Comparison of ENCODE assay signal across 26 cellular contexts in genomic region chr5:134920848-134921575, GRCh38. TPM values are rescaled to one million over a fixed set of nuclear protein-coding genes. Genes with fewer than 3 reads are reported as not detected.
A peak's percentile ranks its signal among the peaks of the same experiment; 100 is the strongest.
DNase-seq lines count a peak whose midpoint lies in the region; ATAC-seq and TF ChIP-seq lines count a peak whose summit lies in the region.
"Had no signal": no experiment of that assay in that cellular context is flagged by ENCODE, and none has a peak within 500 bp of the region (broad histone marks: within the 10 kb centered on the region; RNA-seq: fewer than 3 reads in every experiment).

No MANE protein-coding gene starts in this region.

- no peak for DNase-seq in activated CD4-positive, alpha-beta T cell treated with anti-CD3 and anti-CD28 coated beads for 36 hours
- DNase-seq in activated CD4-positive, alpha-beta T cell treated with anti-CD3 and anti-CD28 coated beads, Interleukin-2, amount 50 U/mL, for 48 hours, result no peak
- DNase-seq in DMS79 treated with DMSO at 0.1 percent for 48 hours (lab: John Stamatoyannopoulos, UW) (peak; percentile 49), osteoblast (ENCODE audit: insufficient read length, low spot score, missing footprints) (peak; percentile 15), retina (no peak), NCI-H774 (lab: John Stamatoyannopoulos, UW) (no peak)
- no peak for DNase-seq in activated T-helper 2 cell treated with anti-CD3 and anti-CD28 coated beads, Interferon-gamma antibody, Interleukin-2, Interleukin-4, amounts not matched to agents 10 μg/mL and 5 μg/mL and 100 μg/mL, durations not matched to agents 14 hours and 24 hours and 36 hours (ENCODE audit: low spot score)
- DNase-seq: activated naive CD8-positive, alpha-beta T cell treated with anti-CD3 and anti-CD28 coated beads, Interleukin-2, amount 10 ng/mL, durations not matched to agents 7 days and 5 days; CD4-positive, alpha-beta memory T cell; colonic mucosa; effector CD8-positive, alpha-beta T cell; hypothalamus; mammary epithelial cell; NCI-H1105; NCI-H2029; NCI-H526 treated with DMSO at 0.1 percent for 48 hours; ovary; SK-N-SH; stimulated activated naive CD4-positive, alpha-beta T cell had no signal

- H3K27ac ChIP-seq in osteoblast (ENCODE audit: low read depth, low read length), result peak overlapping the region; percentile 63
- H3K27ac ChIP-seq: colonic mucosa, epithelial cell of prostate, ovary, skin epidermis, thoracic aorta had no signal

- H3K9me3 ChIP-seq in osteoblast (ENCODE audit: low read depth, low read length), result no peaks in the 10 kb centered on the region
- H3K9me3 ChIP-seq: colonic mucosa, ovary, SK-N-SH, thoracic aorta had no signal

- H3K27me3 Mint-ChIP-seq in activated CD4-positive, alpha-beta T cell treated with anti-CD3 and anti-CD28 coated beads for 36 hours, result no peaks in the 10 kb centered on the region
- no peaks in the 10 kb centered on the region for H3K27me3 Mint-ChIP-seq in activated T-helper 2 cell treated with anti-CD3 and anti-CD28 coated beads, Interferon-gamma antibody, Interleukin-2, Interleukin-4, amounts not matched to agents 10 μg/mL and 5 μg/mL and 100 μg/mL, durations not matched to agents 14 hours and 24 hours and 36 hours (ENCODE audit: low read depth)
- H3K27me3 Mint-ChIP-seq: activated naive CD8-positive, alpha-beta T cell treated with anti-CD3 and anti-CD28 coated beads, Interleukin-2, amount 10 ng/mL, durations not matched to agents 7 days and 5 days; CD4-positive, alpha-beta memory T cell; natural killer cell treated with Interleukin-12 subunit alpha and Interleukin-12 subunit beta and Interleukin-15 and Interleukin-18, amount 100 ng/mL, for 72 hours had no signal

- no peak overlapping the region for H3K4me2 ChIP-seq in osteoblast (ENCODE audit: insufficient read depth, low read length)
- H3K4me2 ChIP-seq: SK-N-SH had no signal

- CTCF ChIA-PET in activated CD4-positive, alpha-beta T cell treated with anti-CD3 and anti-CD28 coated beads for 36 hours (lab: Charles Lee), result interaction anchor here (0.5 to 0.7 kb wide), 3 partner anchors 14 to 261 kb away, joined by 3 to 4 read pairs (median 3); no protein-coding TSS in a partner anchor

- POLR2A ChIA-PET in activated CD4-positive, alpha-beta T cell treated with anti-CD3 and anti-CD28 coated beads for 36 hours (lab: Charles Lee), result no interaction called here

- no peak for TF ChIP-seq CTCF in osteoblast (IDR thresholded peaks at IDR 0.05; ENCODE audit: extremely low read depth, low read depth, low read length)

- no peak overlapping the region for H2AFZ ChIP-seq in osteoblast (ENCODE audit: low read length)

- H3K27ac Mint-ChIP-seq in activated CD4-positive, alpha-beta T cell treated with anti-CD3 and anti-CD28 coated beads for 36 hours, result peak overlapping the region; percentile 83
- peak overlapping the region; percentile 77 for H3K27ac Mint-ChIP-seq in activated T-helper 2 cell treated with anti-CD3 and anti-CD28 coated beads, Interferon-gamma antibody, Interleukin-2, Interleukin-4, amounts not matched to agents 10 μg/mL and 5 μg/mL and 100 μg/mL, durations not matched to agents 14 hours and 24 hours and 36 hours
- H3K27ac Mint-ChIP-seq: activated naive CD8-positive, alpha-beta T cell treated with anti-CD3 and anti-CD28 coated beads, Interleukin-2, amount 10 ng/mL, durations not matched to agents 7 days and 5 days had no signal

- H3K9me3 Mint-ChIP-seq in activated CD4-positive, alpha-beta T cell treated with anti-CD3 and anti-CD28 coated beads for 36 hours (ENCODE audit: low read depth), result no peaks in the 10 kb centered on the region
- no peaks in the 10 kb centered on the region for H3K9me3 Mint-ChIP-seq in activated T-helper 2 cell treated with anti-CD3 and anti-CD28 coated beads, Interferon-gamma antibody, Interleukin-2, Interleukin-4, amounts not matched to agents 10 μg/mL and 5 μg/mL and 100 μg/mL, durations not matched to agents 14 hours and 24 hours and 36 hours
- H3K9me3 Mint-ChIP-seq: activated naive CD8-positive, alpha-beta T cell treated with anti-CD3 and anti-CD28 coated beads, Interleukin-2, amount 10 ng/mL, durations not matched to agents 7 days and 5 days; CD4-positive, alpha-beta memory T cell; natural killer cell treated with Interleukin-12 subunit alpha and Interleukin-12 subunit beta and Interleukin-15 and Interleukin-18, amount 100 ng/mL, for 72 hours had no signal

- no peaks in the 10 kb centered on the region for H3K36me3 ChIP-seq in osteoblast (ENCODE audit: insufficient read depth, low read length)
- H3K36me3 ChIP-seq: colonic mucosa, ovary had no signal

- H3K27me3 ChIP-seq in osteoblast (ENCODE audit: insufficient read depth, low read length), result no peaks in the 10 kb centered on the region
- H3K27me3 ChIP-seq: colonic mucosa, ovary had no signal

- ATAC-seq in activated CD4-positive, alpha-beta T cell treated with anti-CD3 and anti-CD28 coated beads for 36 hours, result no peak
- no peak for ATAC-seq in GM21717 (IDR thresholded peaks at IDR 0.05; ENCODE audit: unreplicated experiment)
- ATAC-seq: natural killer cell treated with Interleukin-12 subunit alpha and Interleukin-12 subunit beta and Interleukin-15 and Interleukin-18, amount 100 ng/mL, for 72 hours; Right ventricle myocardium inferior had no signal

- H4K20me1 ChIP-seq in osteoblast (ENCODE audit: insufficient read depth, low read length), result no peaks in the 10 kb centered on the region

- intact Hi-C loops in activated CD4-positive, alpha-beta T cell treated with anti-CD3 and anti-CD28 coated beads for 36 hours (cut with DNase I, micrococcal nuclease), result loop anchor here (1.0 to 2.0 kb wide), 4 partner anchors 16 to 318 kb away; partner anchors contain the start of gene PCBD2 (in 1 of the 2)
- intact Hi-C loops in activated T-helper 2 cell treated with anti-CD3 and anti-CD28 coated beads, Interferon-gamma antibody, Interleukin-2, Interleukin-4, amounts not matched to agents 10 μg/mL and 5 μg/mL and 100 μg/mL, durations not matched to agents 14 hours and 24 hours and 36 hours (cut with micrococcal nuclease), result loop anchor here (1.0 kb wide), 2 partner anchors 16 to 44 kb away; partner anchors contain the start of gene PCBD2

- H3K79me2 ChIP-seq in osteoblast (ENCODE audit: insufficient read depth, low read length), result peaks cover 5% of the 10 kb centered on the region

- peaks cover 31% of the 10 kb centered on the region for H3K36me3 Mint-ChIP-seq in activated CD4-positive, alpha-beta T cell treated with anti-CD3 and anti-CD28 coated beads for 36 hours (ENCODE audit: low read depth)
- H3K36me3 Mint-ChIP-seq in activated T-helper 2 cell treated with anti-CD3 and anti-CD28 coated beads, Interferon-gamma antibody, Interleukin-2, Interleukin-4, amounts not matched to agents 10 μg/mL and 5 μg/mL and 100 μg/mL, durations not matched to agents 14 hours and 24 hours and 36 hours (ENCODE audit: low read depth), result peaks cover 43% of the 10 kb centered on the region
- H3K36me3 Mint-ChIP-seq: natural killer cell treated with Interleukin-12 subunit alpha and Interleukin-12 subunit beta and Interleukin-15 and Interleukin-18, amount 100 ng/mL, for 72 hours had no signal

- peaks cover 29% of the 10 kb centered on the region for H3K4me1 Mint-ChIP-seq in activated CD4-positive, alpha-beta T cell treated with anti-CD3 and anti-CD28 coated beads for 36 hours
- peaks cover 41% of the 10 kb centered on the region for H3K4me1 Mint-ChIP-seq in activated T-helper 2 cell treated with anti-CD3 and anti-CD28 coated beads, Interferon-gamma antibody, Interleukin-2, Interleukin-4, amounts not matched to agents 10 μg/mL and 5 μg/mL and 100 μg/mL, durations not matched to agents 14 hours and 24 hours and 36 hours (ENCODE audit: low read depth)

- H3K4me1 ChIP-seq in osteoblast (ENCODE audit: insufficient read depth, low read length), result peaks cover 4% of the 10 kb centered on the region
- H3K4me1 ChIP-seq: colonic mucosa had no signal

- H3K4me3 ChIP-seq in osteoblast (ENCODE audit: insufficient read depth, low read length), result no peak overlapping the region
- H3K4me3 ChIP-seq: colonic mucosa, ovary, skin epidermis, thoracic aorta had no signal

- H3K4me3 Mint-ChIP-seq in activated CD4-positive, alpha-beta T cell treated with anti-CD3 and anti-CD28 coated beads for 36 hours, result no peak overlapping the region
- H3K4me3 Mint-ChIP-seq in activated T-helper 2 cell treated with anti-CD3 and anti-CD28 coated beads, Interferon-gamma antibody, Interleukin-2, Interleukin-4, amounts not matched to agents 10 μg/mL and 5 μg/mL and 100 μg/mL, durations not matched to agents 14 hours and 24 hours and 36 hours (ENCODE audit: low read depth), result no peak overlapping the region
- H3K4me3 Mint-ChIP-seq: activated naive CD8-positive, alpha-beta T cell treated with anti-CD3 and anti-CD28 coated beads, Interleukin-2, amount 10 ng/mL, durations not matched to agents 7 days and 5 days; CD4-positive, alpha-beta memory T cell had no signal

RNA-seq across cellular contexts. Expression of gene PCBD2, which starts 16.1 kb away (rescaled TPM):
- total RNA-seq in activated CD4-positive, alpha-beta T cell treated with anti-CD3 and anti-CD28 coated beads for 36 hours, result 10 to 100 TPM; 10.0 to 12.8 TPM
- 13.3 and 14.1 TPM in 2 replicates for total RNA-seq in activated T-helper 2 cell treated with anti-CD3 and anti-CD28 coated beads, Interferon-gamma antibody, Interleukin-2, Interleukin-4, amounts not matched to agents 10 μg/mL and 5 μg/mL and 100 μg/mL, durations not matched to agents 14 hours and 24 hours and 36 hours
- total RNA-seq in osteoblast, result 4.7 and 6.5 TPM in 2 replicates

RNA-seq across cellular contexts. Expression of gene CATSPER3, which starts 46.7 kb away (rescaled TPM):
- under 1 TPM; 0.40 to 0.69 TPM for total RNA-seq in activated CD4-positive, alpha-beta T cell treated with anti-CD3 and anti-CD28 coated beads for 36 hours
- 0.34 and 0.90 TPM in 2 replicates for total RNA-seq in activated T-helper 2 cell treated with anti-CD3 and anti-CD28 coated beads, Interferon-gamma antibody, Interleukin-2, Interleukin-4, amounts not matched to agents 10 μg/mL and 5 μg/mL and 100 μg/mL, durations not matched to agents 14 hours and 24 hours and 36 hours
- total RNA-seq in osteoblast, result 0.29 and 0.36 TPM in 2 replicates
- total RNA-seq: H4, mammary epithelial cell, thoracic aorta had no signal

RNA-seq across cellular contexts. Expression of gene TXNDC15, which starts 46.8 kb away (rescaled TPM):
- total RNA-seq in activated CD4-positive, alpha-beta T cell treated with anti-CD3 and anti-CD28 coated beads for 36 hours, result 10 to 100 TPM; 16.6 to 29.1 TPM
- total RNA-seq in activated T-helper 2 cell treated with anti-CD3 and anti-CD28 coated beads, Interferon-gamma antibody, Interleukin-2, Interleukin-4, amounts not matched to agents 10 μg/mL and 5 μg/mL and 100 μg/mL, durations not matched to agents 14 hours and 24 hours and 36 hours, result 53.9 and 56.9 TPM in 2 replicates
- 87.2 and 91.1 TPM in 2 replicates for total RNA-seq in osteoblast

Comparison
In these comparisons a context has a peak if more than half of its experiments do, and no peak if none do; other contexts are left out.
1. DNase-seq: peak in DMS79 treated with DMSO at 0.1 percent for 48 hours (single experiment) and osteoblast (single experiment); none in activated CD4-positive, alpha-beta T cell treated with anti-CD3 and anti-CD28 coated beads for 36 hours (single experiment), activated CD4-positive, alpha-beta T cell treated with anti-CD3 and anti-CD28 coated beads, Interleukin-2, amount 50 U/mL, for 48 hours (0 of 2), activated T-helper 2 cell treated with anti-CD3 and anti-CD28 coated beads, Interferon-gamma antibody, Interleukin-2, Interleukin-4, amounts not matched to agents 10 μg/mL and 5 μg/mL and 100 μg/mL, durations not matched to agents 14 hours and 24 hours and 36 hours (single experiment), retina (single experiment) and NCI-H774 (single experiment).